In the genomic region with DNA sequence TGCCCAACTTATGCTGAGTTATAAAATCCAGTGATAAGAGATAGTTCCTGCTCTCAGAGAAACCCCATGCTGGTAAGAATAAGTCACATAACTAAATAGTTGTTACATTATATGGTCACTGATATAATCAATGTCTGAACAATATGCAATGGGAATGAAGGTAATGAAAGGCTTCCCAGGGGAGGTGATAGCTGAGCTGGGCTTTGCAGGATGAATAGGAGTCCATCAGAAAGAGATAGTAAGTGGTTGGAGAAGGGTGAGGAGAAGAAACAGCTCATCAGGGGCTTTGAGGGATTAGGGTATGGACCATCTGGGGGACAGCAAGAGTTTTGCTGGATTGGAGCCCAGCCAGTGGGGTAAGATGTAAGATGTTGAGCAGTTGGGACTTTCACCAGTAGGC, we compare ENCODE assay signal across 19 cellular contexts.
A peak's percentile ranks its signal among the peaks of the same experiment; 100 is the strongest.
DNase-seq lines count a peak whose midpoint lies in the region; ATAC-seq, FAIRE-seq and TF ChIP-seq lines count a peak whose summit lies in the region.
"Had no signal": no experiment of that assay in that cellular context is flagged by ENCODE, and none has a peak within 500 bp of the region (broad histone marks: within the 10 kb centered on the region; RNA-seq: fewer than 3 reads in every experiment).

No MANE protein-coding gene starts in this region.

- no peak overlapping the region for H3K23ac ChIP-seq in mesenchymal stem cell (ENCODE audit: low read length in 2 of 2)

- no peak overlapping the region for H3K4ac ChIP-seq in mesenchymal stem cell (ENCODE audit: low read depth in 1 of 2, low read length in 2 of 2)

- no peak overlapping the region for H2BK120ac ChIP-seq in mesenchymal stem cell (ENCODE audit: low read depth, low read length)

- H3K79me1 ChIP-seq in mesenchymal stem cell (replicated peaks; ENCODE audit: low read length, poor library complexity, severe bottlenecking): no peaks in the 10 kb centered on the region

- no peak for ATAC-seq in A549
- no peak for ATAC-seq in HG03571 (IDR thresholded peaks at IDR 0.05; ENCODE audit: unreplicated experiment)
- ATAC-seq: GM23338 had no signal

- H3K18ac ChIP-seq in mesenchymal stem cell (ENCODE audit: low read depth in 1 of 2, low read length in 2 of 2): no peak overlapping the region

- H3K36me3 ChIP-seq in HEK293 (ENCODE audit: control insufficient read depth in 2 of 2, insufficient read depth in 1 of 2, low read length in 2 of 2) (no peaks in the 10 kb centered on the region), mesenchymal stem cell (ENCODE audit: control insufficient read depth in 1 of 2, insufficient read depth in 2 of 2, low read depth in 1 of 2, low read length in 2 of 2) (no peaks in the 10 kb centered on the region)
- H3K36me3 ChIP-seq: BLaER1 had no signal

- H2AK5ac ChIP-seq in mesenchymal stem cell (ENCODE audit: low read length, severe bottlenecking): peak overlapping the region; percentile 72

- H3K27me3 Mint-ChIP-seq in activated T-cell treated with anti-CD3 and anti-CD28 coated beads, Interleukin-2, amount 50 U/mL, for 24 hours: no peaks in the 10 kb centered on the region
- H3K27me3 Mint-ChIP-seq: CD4-positive, alpha-beta memory T cell had no signal

- no peak overlapping the region for H3K14ac ChIP-seq in mesenchymal stem cell (ENCODE audit: low read length in 2 of 2)

- H4K91ac ChIP-seq in mesenchymal stem cell (ENCODE audit: low read length): no peak overlapping the region

- H3K9ac ChIP-seq in mesenchymal stem cell (ENCODE audit: low read length): no peak overlapping the region
- H3K9ac ChIP-seq: BLaER1 had no signal

- H3K27me3 ChIP-seq in mesenchymal stem cell (ENCODE audit: control insufficient read depth in 1 of 2, insufficient read depth in 1 of 2, low read length in 2 of 2): peaks cover 0 to 12% of the 10 kb centered on the region in 2 experiments
- H3K27me3 ChIP-seq: BLaER1 had no signal

- no peak overlapping the region for H2BK12ac ChIP-seq in mesenchymal stem cell (ENCODE audit: low read length in 2 of 2)

- no peak for DNase-seq in activated T-cell treated with anti-CD3 and anti-CD28 coated beads, Interleukin-2, amount 50 U/mL, for 24 hours
- DNase-seq in activated T-cell treated with anti-CD3 and anti-CD28 coated beads for 4 hours (no peak), A549 (ENCODE audit: low read depth in 1 of 2, low spot score in 1 of 2) (no peak), mesenchymal stem cell (no peak), 8988T (no peak), LoVo (ENCODE audit: low spot score) (no peak)
- DNase-seq: CD4-positive, alpha-beta memory T cell; DMS153; DMS79; GDM1; HCEC 1CT had no signal

- no peaks in the 10 kb centered on the region for H3K9me3 Mint-ChIP-seq in activated T-cell treated with anti-CD3 and anti-CD28 coated beads, Interleukin-2, amount 50 U/mL, for 24 hours
- H3K9me3 Mint-ChIP-seq: CD4-positive, alpha-beta memory T cell; GM23338 had no signal

- POLR2A ChIA-PET in A549 (lab: Yijun Ruan, JAX): no interaction called here
- POLR2A ChIA-PET in HEK293 (lab: Yijun Ruan, JAX): interaction anchor here (0.7 kb wide), 1 partner anchor 87 kb away, joined by 6 read pairs; no protein-coding TSS in a partner anchor

- H4K8ac ChIP-seq in mesenchymal stem cell (ENCODE audit: low read length): no peak overlapping the region

- H3K27ac ChIP-seq in A549: peak overlapping the region; percentile 14 to 94; a peak in 4 of 6 replicates
- H3K27ac ChIP-seq in HEK293 (ENCODE audit: extremely low read depth, low read depth, low read length): no peak overlapping the region
- no peak overlapping the region for H3K27ac ChIP-seq in mesenchymal stem cell (ENCODE audit: low read length, poor library complexity, severe bottlenecking)
- H3K27ac ChIP-seq: BLaER1 had no signal

- peaks cover 46% of the 10 kb centered on the region for H3K4me1 Mint-ChIP-seq in activated T-cell treated with anti-CD3 and anti-CD28 coated beads, Interleukin-2, amount 50 U/mL, for 24 hours (ENCODE audit: low read depth)
- H3K4me1 Mint-ChIP-seq: GM23338 had no signal

- CTCF ChIA-PET in A549 (lab: Yijun Ruan, JAX) (interaction anchor here (0.7 to 1.9 kb wide), 7 partner anchors 11 to 228 kb away, joined by 3 to 5 read pairs (median 4); a partner anchor contains a TSS), HEK293 (lab: Yijun Ruan, JAX) (interaction anchor here (0.7 to 1.0 kb wide), 3 partner anchors 10 to 112 kb away, joined by 3 read pairs; no protein-coding TSS in a partner anchor)

- no peak overlapping the region for H3K4me3 Mint-ChIP-seq in activated T-cell treated with anti-CD3 and anti-CD28 coated beads, Interleukin-2, amount 50 U/mL, for 24 hours
- H3K4me3 Mint-ChIP-seq: CD14-positive monocyte; CD4-positive, alpha-beta memory T cell; GM23338; HFFc6 had no signal

- H3K4me1 ChIP-seq in A549: peaks cover 79% of the 10 kb centered on the region
- peaks cover 4% of the 10 kb centered on the region; the same call in 1 of the 2 replicates for H3K4me1 ChIP-seq in HEK293 (ENCODE audit: control insufficient read depth, insufficient read depth, low read length)
- H3K4me1 ChIP-seq in mesenchymal stem cell (ENCODE audit: control insufficient read depth, insufficient read depth, low read depth, low read length): peaks cover 24% of the 10 kb centered on the region

- H3K4me2 ChIP-seq in A549 (peak overlapping the region; percentile 38; the same call in 2 of the 3 replicates), mesenchymal stem cell (ENCODE audit: low read length, poor library complexity, severe bottlenecking) (no peak overlapping the region)
- H3K4me2 ChIP-seq: BLaER1, GM23338 had no signal

- no peak for TF ChIP-seq POLR2A in A549 (IDR thresholded peaks at IDR 0.05; ENCODE audit: low read length)

- H2BK15ac ChIP-seq in mesenchymal stem cell (ENCODE audit: low read depth, poor library complexity, severe bottlenecking): no peak overlapping the region

- TF ChIP-seq RAD21 in A549 (conservative IDR thresholded peaks at IDR 0.05 in 1 of 2, IDR thresholded peaks at IDR 0.05 in 1 of 2): no peak

- H3K36me3 Mint-ChIP-seq in activated T-cell treated with anti-CD3 and anti-CD28 coated beads, Interleukin-2, amount 50 U/mL, for 24 hours (ENCODE audit: low read depth): no peaks in the 10 kb centered on the region
- H3K36me3 Mint-ChIP-seq: CD14-positive monocyte had no signal

- H3K27ac Mint-ChIP-seq in activated T-cell treated with anti-CD3 and anti-CD28 coated beads, Interleukin-2, amount 50 U/mL, for 24 hours: peak overlapping the region; percentile 4
- H3K27ac Mint-ChIP-seq: GM23338, HFFc6 had no signal

- no peak overlapping the region for H2BK5ac ChIP-seq in mesenchymal stem cell (ENCODE audit: low read depth, low read length, poor library complexity, severe bottlenecking)

- TF ChIP-seq CTCF in A549 (IDR thresholded peaks at IDR 0.05): no peak
- TF ChIP-seq CTCF in HEK293 (tag by site-specific recombination; IDR thresholded peaks at IDR 0.05): no peak

- no peak for TF ChIP-seq EP300 in A549 (IDR thresholded peaks at IDR 0.05)

- FAIRE-seq in A549 (lab: Jason Lieb, UNC): no peak
- FAIRE-seq: GM12892, HTR-8/SVneo had no signal

- H3K9me3 ChIP-seq in A549: no peaks in the 10 kb centered on the region
- H3K9me3 ChIP-seq in HEK293 (ENCODE audit: control insufficient read depth, insufficient read depth, low read depth, low read length): no peaks in the 10 kb centered on the region
- no peaks in the 10 kb centered on the region for H3K9me3 ChIP-seq in mesenchymal stem cell (ENCODE audit: control insufficient read depth, low read length)
- H3K9me3 ChIP-seq: BLaER1 had no signal

- no peak overlapping the region for H3K4me3 ChIP-seq in A549
- H3K4me3 ChIP-seq in HEK293 (ENCODE audit: low read depth, low read length): no peak overlapping the region
- no peak overlapping the region for H3K4me3 ChIP-seq in mesenchymal stem cell (ENCODE audit: insufficient read depth in 1 of 2, low read depth in 1 of 2, low read length in 2 of 2)
- H3K4me3 ChIP-seq: BLaER1, GM23338 had no signal

- no peak overlapping the region for H2AFZ ChIP-seq in mesenchymal stem cell (ENCODE audit: low read depth, low read length)
- H2AFZ ChIP-seq: GM23338 had no signal

TF ChIP-seq in A549, 52 proteins besides CTCF, POLR2A, EP300 and RAD21 (continues in another document):
- TF ChIP-seq, protein P1, sequence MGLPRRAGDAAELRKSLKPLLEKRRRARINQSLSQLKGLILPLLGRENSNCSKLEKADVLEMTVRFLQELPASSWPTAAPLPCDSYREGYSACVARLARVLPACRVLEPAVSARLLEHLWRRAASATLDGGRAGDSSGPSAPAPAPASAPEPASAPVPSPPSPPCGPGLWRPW (IDR thresholded peaks at IDR 0.05): no peak
- TF ChIP-seq MAZ (IDR thresholded peaks at IDR 0.05; ENCODE audit: borderline replicate concordance, low read depth, low read length) (no peak), RNF2 (IDR thresholded peaks at IDR 0.05; ENCODE audit: borderline replicate concordance, low read depth) (no peak), RFX5 (IDR thresholded peaks at IDR 0.05) (no peak), NFE2L2 (conservative IDR thresholded peaks at IDR 0.05; ENCODE audit: low read length) (no peak), FOXS1 (CRISPR knock-in tag; IDR thresholded peaks at IDR 0.05) (no peak)
- TF ChIP-seq, protein P2, sequence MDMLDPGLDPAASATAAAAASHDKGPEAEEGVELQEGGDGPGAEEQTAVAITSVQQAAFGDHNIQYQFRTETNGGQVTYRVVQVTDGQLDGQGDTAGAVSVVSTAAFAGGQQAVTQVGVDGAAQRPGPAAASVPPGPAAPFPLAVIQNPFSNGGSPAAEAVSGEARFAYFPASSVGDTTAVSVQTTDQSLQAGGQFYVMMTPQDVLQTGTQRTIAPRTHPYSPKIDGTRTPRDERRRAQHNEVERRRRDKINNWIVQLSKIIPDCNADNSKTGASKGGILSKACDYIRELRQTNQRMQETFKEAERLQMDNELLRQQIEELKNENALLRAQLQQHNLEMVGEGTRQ (IDR thresholded peaks at IDR 0.05): no peak

TF ChIP-seq in HEK293, 187 proteins besides CTCF, POLR2A, EP300 and RAD21:
- no peak for TF ChIP-seq ZBTB21 (tag by site-specific recombination; IDR thresholded peaks at IDR 0.05)
- no peak for TF ChIP-seq OVOL3 (tag by site-specific recombination; IDR thresholded peaks at IDR 0.05)
- peak; percentile 97 for TF ChIP-seq ZFP3 (tag by site-specific recombination; IDR thresholded peaks at IDR 0.05; ENCODE audit: low read depth)
- TF ChIP-seq ZNF248 (tag by site-specific recombination; IDR thresholded peaks at IDR 0.05): no peak
TF ChIP-seq in HEK293: peak in this region for 1.

Comparison
In these comparisons a context has a peak if more than half of its experiments do, and no peak if none do; other contexts are left out.
1. H3K27ac ChIP-seq: peak in A549 (2 of 2); none in HEK293 (single experiment) and mesenchymal stem cell (single experiment).